12 cellular contexts compared by ENCODE assay signal in the genomic region with DNA sequence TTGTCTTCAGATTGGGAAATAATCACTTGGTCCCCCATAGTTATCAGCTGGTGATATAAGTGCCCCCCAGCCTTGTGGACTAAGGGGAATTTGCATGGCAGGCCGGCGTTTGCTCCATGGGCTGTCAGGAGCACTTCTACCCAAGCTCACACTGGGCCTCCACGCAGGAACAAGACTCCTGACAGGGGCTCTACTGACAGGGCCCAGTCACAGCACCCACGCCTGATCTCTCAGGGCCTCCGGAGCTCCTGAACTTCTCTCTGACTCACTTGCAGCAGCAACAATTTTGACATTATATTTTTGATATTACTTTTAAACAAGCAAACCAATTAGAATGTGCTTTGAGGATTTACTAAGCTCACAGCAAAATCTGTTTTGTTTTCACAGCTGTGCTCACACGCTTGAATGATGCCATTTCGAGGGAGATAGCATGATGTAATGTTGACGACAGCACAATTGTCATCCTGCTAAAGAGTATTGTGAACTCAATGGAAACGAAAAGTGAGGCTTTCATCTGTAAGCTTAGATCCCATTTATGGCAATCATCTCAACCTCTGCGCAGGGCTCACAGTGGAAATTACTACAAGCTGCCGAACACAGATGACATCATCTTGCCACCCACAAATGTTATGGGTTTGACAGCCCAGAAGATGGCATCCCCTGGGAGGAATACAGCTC. TPM values are rescaled to one million over a fixed set of nuclear protein-coding genes. Genes with fewer than 3 reads are reported as not detected.
A peak's percentile ranks its signal among the peaks of the same experiment; 100 is the strongest.
DNase-seq lines count a peak whose midpoint lies in the region; ATAC-seq, FAIRE-seq and TF ChIP-seq lines count a peak whose summit lies in the region.
"Had no signal": no experiment of that assay in that cellular context is flagged by ENCODE, and none has a peak within 500 bp of the region (broad histone marks: within the 10 kb centered on the region; RNA-seq: fewer than 3 reads in every experiment).

No MANE protein-coding gene starts in this region.

- no peak for FAIRE-seq in K562 (lab: Jason Lieb, UNC)
- FAIRE-seq: keratinocyte, RCC 7860 had no signal

- H3K9me3 Mint-ChIP-seq in nephron progenitor cell: peaks cover 7% of the 10 kb centered on the region

- no peak overlapping the region for H3K27ac Mint-ChIP-seq in nephron progenitor cell
- H3K27ac Mint-ChIP-seq: activated naive CD8-positive, alpha-beta T cell had no signal

- H3K4me1 ChIP-seq in K562 (replicated peaks in 1 of 2; ENCODE audit: control insufficient read depth in 2 of 2, insufficient read depth in 2 of 2, low read length in 2 of 2): no peaks in the 10 kb centered on the region; a peak in 1 of 5 replicates
- H3K4me1 ChIP-seq in left lung: no peaks in the 10 kb centered on the region

- H3K4me2 ChIP-seq in K562 (ENCODE audit: insufficient read depth, low read length): no peak overlapping the region

- H3K27me3 ChIP-seq in K562 (ENCODE audit: control insufficient read depth in 2 of 2, insufficient read depth in 2 of 2, low read length in 2 of 2): peaks cover 8 to 35% of the 10 kb centered on the region in 2 experiments; a peak in 3 of 5 replicates
- H3K27me3 ChIP-seq in left lung: no peaks in the 10 kb centered on the region

- H3K27ac ChIP-seq in K562 (ENCODE audit: extremely low read depth, low read depth, low read length) (no peak overlapping the region), substantia nigra (ENCODE audit: low read depth, low read length, poor library complexity, severe bottlenecking) (peak overlapping the region; percentile 40), left lung (no peak overlapping the region)

- H3K4me3 ChIP-seq in K562: no peak overlapping the region
- H3K4me3 ChIP-seq in left lung: no peak overlapping the region

- no peak for TF ChIP-seq EP300 in K562 (IDR thresholded peaks at IDR 0.05; ENCODE audit: low read length)

- TF ChIP-seq CTCF in K562 (IDR thresholded peaks at IDR 0.05 in 2 of 3, conservative IDR thresholded peaks at IDR 0.05 in 1 of 3; ENCODE audit: insufficient read depth in 2 of 3, low read depth in 1 of 3, low read length in 3 of 3) (no peak), nephron progenitor cell (IDR thresholded peaks at IDR 0.05) (no peak), left lung (IDR thresholded peaks at IDR 0.05) (no peak)

- H3K9me1 ChIP-seq in K562 (ENCODE audit: control insufficient read depth, insufficient read depth, low read length): no peaks in the 10 kb centered on the region

- TF ChIP-seq RAD21 in K562 (CRISPR knock-in tag; conservative IDR thresholded peaks at IDR 0.05 in 1 of 2, IDR thresholded peaks at IDR 0.05 in 1 of 2): no peak

- H3K36me3 Mint-ChIP-seq in nephron progenitor cell (ENCODE audit: low read depth): no peaks in the 10 kb centered on the region
- H3K36me3 Mint-ChIP-seq: activated naive CD8-positive, alpha-beta T cell had no signal

- WGBS in K562 (ENCODE audit: insufficient coverage, low coverage, missing lambda C conversion rate): 10% methylated on average over 11 of the region's 11 CpGs

- ATAC-seq in Right ventricle myocardium inferior (peak; percentile 37), HG03196 (IDR thresholded peaks at IDR 0.05; ENCODE audit: unreplicated experiment) (peak; percentile 59), K562 (no peak; the same call in 2 of the 3 replicates), left lung (no peak)

- TF ChIP-seq POLR2A in K562 (conservative IDR thresholded peaks at IDR 0.05): no peak

- in situ Hi-C loops in K562 (cut with MboI): no loop called here

- H3K4me3 Mint-ChIP-seq in nephron progenitor cell: no peak overlapping the region
- H3K4me3 Mint-ChIP-seq: activated naive CD8-positive, alpha-beta T cell had no signal

- no peaks in the 10 kb centered on the region for H4K20me1 ChIP-seq in K562 (replicated peaks; ENCODE audit: control insufficient read depth, insufficient read depth, low read length)

- no peaks in the 10 kb centered on the region for H3K79me2 ChIP-seq in K562 (ENCODE audit: control insufficient read depth, insufficient read depth, low read length)

- H3K9me3 ChIP-seq in K562 (replicated peaks; ENCODE audit: control insufficient read depth, insufficient read depth, low read depth, low read length) (no peaks in the 10 kb centered on the region), left lung (no peaks in the 10 kb centered on the region)

- CTCF ChIA-PET in K562 (lab: Yijun Ruan, JAX; ENCODE audit: low intra/inter-chr PET ratio): no interaction called here

- no peak overlapping the region for H3K9ac ChIP-seq in K562 (ENCODE audit: insufficient read depth in 1 of 2, low read depth in 2 of 2, low read length in 2 of 2)

- BruUV-seq in K562 (replicated peaks; lab: Mats Ljungman, UMichigan): no TSS peak

- peaks cover 16% of the 10 kb centered on the region for H3K4me1 Mint-ChIP-seq in nephron progenitor cell

- H3K36me3 ChIP-seq in K562 (ENCODE audit: control insufficient read depth, insufficient read depth, low read length) (no peaks in the 10 kb centered on the region), left lung (no peaks in the 10 kb centered on the region)

- peaks cover 12% of the 10 kb centered on the region for H3K27me3 Mint-ChIP-seq in nephron progenitor cell (ENCODE audit: low read depth, poor library complexity)

- POLR2A ChIA-PET in K562 (lab: Yijun Ruan, JAX): interaction anchor here (0.6 to 1.6 kb wide), 5 partner anchors 9 to 37 kb away, joined by 3 to 5 read pairs (median 3); no protein-coding TSS in a partner anchor

- intact Hi-C loops in Right ventricle myocardium inferior (cut with DNase I): no loop called here
- intact Hi-C loops in cardiac septum (cut with DNase I): no loop called here
- intact Hi-C loops in K562 (cut with micrococcal nuclease): no loop called here
- intact Hi-C loops in left lung (cut with DNase I): no loop called here

- no peak overlapping the region for H2AFZ ChIP-seq in K562 (ENCODE audit: low read depth, low read length)

- DNase-seq in Right ventricle myocardium inferior (ENCODE audit: missing footprints) (no peak), cardiac septum (ENCODE audit: low spot score) (no peak), K562 (ENCODE audit: extremely low read depth in 1 of 4, low spot score in 3 of 4) (no peak), substantia nigra (lab: John Stamatoyannopoulos, UW) (no peak), NCI-H187 (lab: John Stamatoyannopoulos, UW) (no peak), nephron progenitor cell (no peak), left lung (no peak)
- DNase-seq: activated CD4-positive, alpha-beta T cell treated with anti-CD3 and anti-CD28 coated beads for 1 hour had no signal

TF ChIP-seq in K562, 482 proteins besides CTCF, POLR2A, EP300 and RAD21 (continues in another document):
- TF ChIP-seq RHOXF2B (CRISPR knock-in tag; conservative IDR thresholded peaks at IDR 0.05) (no peak), CEBPG (CRISPR knock-in tag; IDR thresholded peaks at IDR 0.05) (no peak), CEBPG (tag; conservative IDR thresholded peaks at IDR 0.05 in 1 of 2, IDR thresholded peaks at IDR 0.05 in 1 of 2) (peak; percentile 18 to 77; a peak in 3 of 4 replicates), CCAR2 (IDR thresholded peaks at IDR 0.05; ENCODE audit: low read depth, low read length) (no peak), NRF1 (conservative IDR thresholded peaks at IDR 0.05 in 1 of 2, IDR thresholded peaks at IDR 0.05 in 1 of 2) (peak in 1 of 2 experiments; percentile 9; a peak in 1 of 4 replicates), ZNF140 (CRISPR knock-in tag; IDR thresholded peaks at IDR 0.05) (no peak), ATF7 (IDR thresholded peaks at IDR 0.05) (0 out of 2 replicates have a peak, but pooled peaks have one; percentile 30)
- TF ChIP-seq, protein P1, sequence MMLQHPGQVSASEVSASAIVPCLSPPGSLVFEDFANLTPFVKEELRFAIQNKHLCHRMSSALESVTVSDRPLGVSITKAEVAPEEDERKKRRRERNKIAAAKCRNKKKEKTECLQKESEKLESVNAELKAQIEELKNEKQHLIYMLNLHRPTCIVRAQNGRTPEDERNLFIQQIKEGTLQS (IDR thresholded peaks at IDR 0.05): peak; percentile 60
- TF ChIP-seq, protein P1 (CRISPR knock-in tag; conservative IDR thresholded peaks at IDR 0.05): no peak

RNA-seq across cellular contexts. Expression of a gene that starts 28.7 kb away (rescaled TPM):
- total RNA-seq in Right ventricle myocardium inferior (42.0 TPM), cardiac septum (50.8 TPM), K562 (2014; rRNA removed) (136 and 163 TPM in 2 replicates), K562 (2014; rRNA removed; fragmentation: Illumina TruSeq; extraction: Trizol) (133 and 142 TPM in 2 replicates), K562 (2015; rRNA removed; fragmentation: Illumina TruSeq; extraction: Trizol) (145 and 151 TPM in 2 replicates), K562 (2021) (137 and 139 TPM in 2 replicates), left lung (100 to 1,000 TPM; 185 to 224 TPM)
- 113 and 119 TPM in 2 replicates for total RNA-seq in K562 (2011; cell fraction: chromatin; rRNA removed; ENCODE audit: low replicate concordance)
- total RNA-seq in K562 (2011; cell fraction: nucleolus; rRNA removed): 126 TPM in 2 replicates
- total RNA-seq in K562 (2011; cell fraction: nucleoplasm; rRNA removed): 204 and 291 TPM in 2 replicates
- polyA plus RNA-seq in K562 (2011; rRNA removed) (148 and 164 TPM in 2 replicates), K562 (2014; fragmentation: Illumina TruSeq; extraction: Trizol) (146 and 156 TPM in 2 replicates), K562 (2014; fragmentation: Nextera tagmentation; extraction: Ambion mirVana) (10 to 100 TPM; 33.9 to 44.0 TPM), K562 (2014; rRNA removed) (101 and 125 TPM in 2 replicates)
- polyA plus RNA-seq in K562 (2011; cell fraction: cytosol; rRNA removed): 93.6 and 158 TPM in 2 replicates
- polyA plus RNA-seq in K562 (2011; cell fraction: nucleus; rRNA removed): 77.6 and 108 TPM in 2 replicates
- 111 and 153 TPM in 2 replicates for polyA plus RNA-seq in K562 (2012)
- polyA minus RNA-seq in K562 (2011; rRNA and poly(A)+ RNA removed): 135 and 149 TPM in 2 replicates
- 72.4 and 78.1 TPM in 2 replicates for polyA minus RNA-seq in K562 (2011; cell fraction: cytosol; rRNA and poly(A)+ RNA removed)
- polyA minus RNA-seq in K562 (2011; cell fraction: nucleus; rRNA and poly(A)+ RNA removed): 27.7 and 54.0 TPM in 2 replicates

Comparison
In these comparisons a context has a peak if more than half of its experiments do, and no peak if none do; other contexts are left out.
1. ATAC-seq: peak in Right ventricle myocardium inferior (single experiment) and HG03196 (single experiment); none in K562 (single experiment) and left lung (single experiment).